In the genomic region with DNA sequence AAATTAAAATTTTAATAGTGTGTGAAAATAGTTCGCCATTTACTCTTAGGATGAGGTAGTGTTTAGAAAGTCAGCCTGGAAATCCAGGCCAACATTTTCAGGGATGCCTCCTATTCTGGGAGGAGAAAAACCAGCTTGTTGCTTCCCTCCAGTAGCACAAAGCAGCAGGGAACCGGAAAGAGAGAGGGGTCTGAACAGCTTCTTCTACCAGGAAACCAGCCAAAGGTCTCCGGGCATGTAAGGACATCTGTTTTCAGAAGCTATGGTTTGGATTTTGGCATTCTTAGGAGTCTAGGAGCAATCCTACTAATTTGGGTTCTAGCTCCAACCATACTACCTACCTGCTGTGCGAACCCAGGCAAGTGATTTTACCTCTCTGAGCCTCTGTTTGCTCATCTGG, we compare ENCODE assay signal across 12 cellular contexts.
"Had no signal": no experiment of that assay in that cellular context is flagged by ENCODE, and none has a peak within 500 bp of the region (broad histone marks: within the 10 kb centered on the region; RNA-seq: fewer than 3 reads in every experiment).

No MANE protein-coding gene starts in this region.

- H3K36me3 ChIP-seq: ovary, SJCRH30, upper lobe of right lung had no signal

- H3K27ac ChIP-seq: SJCRH30, upper lobe of right lung had no signal

- H3K27me3 ChIP-seq: ovary, SJCRH30, upper lobe of right lung had no signal

- H3K9me3 ChIP-seq: ovary, SJCRH30, upper lobe of right lung had no signal

- H3K4me1 ChIP-seq: SJCRH30, upper lobe of right lung had no signal

- ATAC-seq: stimulated activated naive B cell treated with anti-CD40 and anti-IgM and Interleukin-4, amounts not matched to agents 10 μg/mL and 1 μg/mL and 100 μg/mL, for 72 hours; upper lobe of right lung had no signal

- DNase-seq: activated CD4-positive, alpha-beta memory T cell treated with anti-CD3 and anti-CD28 coated beads for 36 hours; activated CD4-positive, CD25-positive, alpha-beta regulatory T cell treated with anti-CD3 and anti-CD28 coated beads, Interleukin-2, amount 50 U/mL, for 72 hours; activated CD8-positive, alpha-beta memory T cell treated with anti-CD3 and anti-CD28 coated beads, Interleukin-2, amount 50 U/mL, for 4 hours; activated naive CD4-positive, alpha-beta T cell treated with Interleukin-2 at 50 U/mL for 16 hours; cerebellar nuclear complex; mesendoderm; SJCRH30; stimulated activated naive B cell treated with anti-CD40 and anti-IgM and Interleukin-4, amounts not matched to agents 10 μg/mL and 1 μg/mL and 100 μg/mL, for 72 hours; SW 1271; upper lobe of right lung had no signal

- H3K4me3 ChIP-seq: ovary, SJCRH30, smooth muscle cell, upper lobe of right lung had no signal
